11 cellular contexts compared by ENCODE assay signal in the genomic region with DNA sequence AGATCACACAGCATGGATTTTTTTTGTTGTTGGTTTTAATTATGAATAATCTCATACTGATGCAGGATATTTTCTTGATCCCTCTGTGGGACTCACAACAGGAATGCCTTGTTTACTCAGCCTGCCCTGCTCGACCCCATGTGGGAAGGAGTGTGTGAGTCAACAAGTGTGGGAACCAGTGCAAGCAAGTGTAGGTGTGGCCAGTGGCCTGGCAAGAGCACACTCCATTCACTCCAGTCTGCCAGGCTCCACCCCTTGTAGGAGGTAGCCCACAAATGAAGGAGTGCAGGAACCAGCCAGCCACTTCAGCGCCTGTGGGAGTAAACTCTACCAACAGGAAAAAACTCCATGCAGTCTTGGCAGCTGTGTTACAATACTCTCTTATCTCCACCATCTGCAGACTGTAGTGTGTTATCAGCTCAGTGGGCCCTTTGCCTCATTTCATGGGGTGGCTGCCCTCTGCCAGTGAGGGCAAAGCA.
DNase-seq lines count a peak whose midpoint lies in the region; ATAC-seq and TF ChIP-seq lines count a peak whose summit lies in the region.
"Had no signal": no experiment of that assay in that cellular context is flagged by ENCODE, and none has a peak within 500 bp of the region (broad histone marks: within the 10 kb centered on the region; RNA-seq: fewer than 3 reads in every experiment).

No MANE protein-coding gene starts in this region.

- intact Hi-C loops in head of caudate nucleus (cut with DNase I) = no loop called here

- no peak for TF ChIP-seq CTCF in fibroblast of villous mesenchyme (IDR thresholded peaks at IDR 0.05; ENCODE audit: insufficient read depth, low read depth, low read length)

- H3K36me3 ChIP-seq in SJCRH30 = no peaks in the 10 kb centered on the region

- peak; percentile 9 for DNase-seq in NCI-H510A (lab: John Stamatoyannopoulos, UW)
- no peak for DNase-seq in NCI-H510A treated with DMSO at 0.1 percent for 48 hours (lab: John Stamatoyannopoulos, UW)
- peak; percentile 3 to 4 for DNase-seq in SJCRH30
- peak; percentile 93 for DNase-seq in fibroblast of villous mesenchyme (ENCODE audit: low read depth)
- peak; percentile 95 for DNase-seq in stromal cell of bone marrow (ENCODE audit: low read depth)
- no peak for DNase-seq in head of caudate nucleus
- no peak for DNase-seq in COR-L47 (lab: John Stamatoyannopoulos, UW)
- DNase-seq: activated CD4-positive, alpha-beta T cell treated with anti-CD3 and anti-CD28 coated beads, Interleukin-2, amount 10 ng/mL, durations not matched to agents 7 days and 5 days; small intestine; substantia nigra had no signal

- H3K27me3 ChIP-seq in SJCRH30 = no peaks in the 10 kb centered on the region

- ATAC-seq in GM18519 (IDR thresholded peaks at IDR 0.05; ENCODE audit: low FRiP score, unreplicated experiment) = no peak

- no peaks in the 10 kb centered on the region for H3K4me1 ChIP-seq in SJCRH30

- H3K4me3 ChIP-seq in SJCRH30 (no peak overlapping the region), fibroblast of villous mesenchyme (ENCODE audit: low read depth, low read length) (no peak overlapping the region)

- H3K27ac ChIP-seq in SJCRH30 = no peak overlapping the region

- no peaks in the 10 kb centered on the region for H3K9me3 ChIP-seq in SJCRH30 (replicated peaks)

Comparison
In these comparisons a context has a peak if more than half of its experiments do, and no peak if none do; other contexts are left out.
1. DNase-seq: peak in NCI-H510A (single experiment), SJCRH30 (2 of 2), fibroblast of villous mesenchyme (single experiment) and stromal cell of bone marrow (single experiment); none in NCI-H510A treated with DMSO at 0.1 percent for 48 hours (single experiment), head of caudate nucleus (0 of 42) and COR-L47 (single experiment).